Comparison of ENCODE assay signal across 12 cellular contexts in the genomic region with DNA sequence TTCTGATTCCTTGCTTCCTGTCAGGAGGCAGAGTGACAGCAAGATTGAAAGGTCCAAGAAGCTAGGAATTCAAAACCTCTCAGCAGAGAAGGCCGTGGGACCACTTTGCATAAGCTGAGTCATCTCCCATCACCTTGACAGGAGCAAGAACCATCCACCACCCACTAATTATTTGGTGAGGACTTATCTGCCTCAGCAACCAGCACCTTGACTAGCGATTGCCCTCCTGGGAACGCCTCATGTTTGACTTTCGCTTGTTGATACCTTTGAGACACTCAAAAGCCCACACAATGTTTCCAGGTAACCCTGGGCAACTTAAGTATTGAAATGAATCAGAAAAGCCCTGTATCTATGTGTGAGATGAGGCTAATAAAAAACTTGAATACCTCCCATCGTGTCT.
DNase-seq lines count a peak whose midpoint lies in the region; ATAC-seq and TF ChIP-seq lines count a peak whose summit lies in the region.
"Had no signal": no experiment of that assay in that cellular context is flagged by ENCODE, and none has a peak within 500 bp of the region (broad histone marks: within the 10 kb centered on the region; RNA-seq: fewer than 3 reads in every experiment).

No MANE protein-coding gene starts in this region.

- DNase-seq in GM20000 (ENCODE audit: low spot score), result peak; percentile 6
- peak; percentile 11 for DNase-seq in astrocyte of the hippocampus (ENCODE audit: low read depth, low spot score)
- no peak for DNase-seq in NCI-H82 treated with DMSO at 0.1 percent for 48 hours (lab: John Stamatoyannopoulos, UW; ENCODE audit: unreplicated experiment)
- no peak for DNase-seq in OCI-M1 (lab: John Stamatoyannopoulos, UW)
- DNase-seq in aorta, result no peak
- DNase-seq in activated naive CD4-positive, alpha-beta T cell (lab: John Stamatoyannopoulos, UW), result no peak
- DNase-seq: adrenal gland, HFFc6, NCI-H1105 had no signal

- ATAC-seq in GM18508 (IDR thresholded peaks at IDR 0.05; ENCODE audit: insufficient read depth, unreplicated experiment), result peak; percentile 83
- ATAC-seq in HG03039 (IDR thresholded peaks at IDR 0.05; ENCODE audit: unreplicated experiment), result peak; percentile 85
- no peak for ATAC-seq in aorta (ENCODE audit: low FRiP score)

- intact Hi-C loops in aorta (cut with DNase I), result no loop called here

- H3K9me3 ChIP-seq in aorta (ENCODE audit: control insufficient read depth, low read length), result no peaks in the 10 kb centered on the region
- H3K9me3 ChIP-seq: adrenal gland had no signal

- H3K36me3 ChIP-seq in aorta (ENCODE audit: control insufficient read depth in 1 of 2, insufficient read depth in 2 of 2, low read length in 1 of 2), result no peaks in the 10 kb centered on the region
- H3K36me3 ChIP-seq: adrenal gland had no signal

- H3K27ac ChIP-seq in aorta (ENCODE audit: low read depth in 1 of 2, low read length in 2 of 2), result no peak overlapping the region
- H3K27ac ChIP-seq: adrenal gland, parathyroid adenoma had no signal

- no peaks in the 10 kb centered on the region for H3K4me1 ChIP-seq in aorta (ENCODE audit: control insufficient read depth in 1 of 2, insufficient read depth in 2 of 2, low read length in 2 of 2)
- H3K4me1 ChIP-seq: adrenal gland, parathyroid adenoma had no signal

- H3K4me3 ChIP-seq in aorta (ENCODE audit: low read length in 2 of 2), result no peak overlapping the region
- H3K4me3 ChIP-seq: adrenal gland had no signal

- no peak for TF ChIP-seq CTCF in GM20000 (IDR thresholded peaks at IDR 0.05; ENCODE audit: extremely low read depth, missing control alignments)

- no peaks in the 10 kb centered on the region for H3K27me3 ChIP-seq in aorta (ENCODE audit: control insufficient read depth in 1 of 2, insufficient read depth in 2 of 2, low read length in 1 of 2)
- H3K27me3 ChIP-seq: adrenal gland had no signal

- WGBS in aorta, 2 donors, result 87% methylated on average over 5 of the region's 5 CpGs

Comparison
In these comparisons a context has a peak if more than half of its experiments do, and no peak if none do; other contexts are left out.
1. DNase-seq: peak in GM20000 (single experiment) and astrocyte of the hippocampus (single experiment); none in NCI-H82 treated with DMSO at 0.1 percent for 48 hours (single experiment), OCI-M1 (single experiment), aorta (0 of 2) and activated naive CD4-positive, alpha-beta T cell (0 of 4).